1 cellular context compared by ENCODE assay signal in genomic region chr7:131904750-131905327, GRCh38.
TF ChIP-seq lines count a peak whose summit lies in the region.

No MANE protein-coding gene starts in this region.

TF ChIP-seq in GM23338, 12 proteins besides CTCF, POLR2A, EP300 and RAD21 (continued from another document):
- TF ChIP-seq ZNF462 (CRISPR knock-in tag; IDR thresholded peaks at IDR 0.05) (no peak), STAT1 (IDR thresholded peaks at IDR 0.05; ENCODE audit: unreplicated experiment) (no peak), ZNF331 (CRISPR knock-in tag; IDR thresholded peaks at IDR 0.05; ENCODE audit: low read depth) (no peak), ETS1 (IDR thresholded peaks at IDR 0.05) (no peak)
